ENCODE assay signal across 1 cellular context in the genomic region with DNA sequence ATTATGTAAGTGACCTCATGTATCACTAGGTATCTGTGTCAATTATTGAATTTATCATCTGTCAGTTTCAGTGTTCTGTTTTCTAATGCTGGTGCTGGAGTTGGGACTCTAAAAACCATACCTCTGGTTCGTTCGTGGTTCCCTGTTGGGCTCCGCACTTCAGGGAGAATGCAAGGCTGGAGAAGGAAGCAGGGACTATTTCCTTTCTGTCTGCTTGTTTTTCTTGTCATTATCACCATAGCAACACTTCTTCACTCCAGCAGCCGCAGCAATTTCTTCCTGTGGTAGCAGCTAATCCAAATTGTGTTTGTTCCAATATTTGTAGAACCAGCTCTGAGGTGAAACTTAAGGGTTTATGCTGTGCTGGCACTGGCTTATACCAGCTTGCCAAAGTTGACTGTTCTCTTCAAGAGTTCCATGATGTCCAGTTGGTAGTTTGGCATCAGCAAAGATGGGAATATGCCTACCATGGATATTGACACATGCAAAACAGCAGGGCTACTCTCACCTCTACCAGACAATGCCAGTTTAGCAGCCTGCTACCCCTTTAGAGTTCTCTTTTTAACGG.
TF ChIP-seq lines count a peak whose summit lies in the region.

No MANE protein-coding gene starts in this region.

TF ChIP-seq in endothelial cell of umbilical vein, 7 proteins besides CTCF, POLR2A, EP300 and RAD21 (continued from another document):
- TF ChIP-seq GATA2 (IDR thresholded peaks at IDR 0.05; ENCODE audit: insufficient read depth, insufficient read length, low read depth, low read length) (no peak), POLR2AphosphoS5 (IDR thresholded peaks at IDR 0.05; ENCODE audit: insufficient read depth, low read depth, low read length) (no peak)
